Comparison of ENCODE assay signal across 8 cellular contexts in genomic region chr16:28749997-28750465, GRCh38. TPM values are rescaled to one million over a fixed set of nuclear protein-coding genes. Genes with fewer than 3 reads are reported as not detected.
DNase-seq lines count a peak whose midpoint lies in the region; ATAC-seq and TF ChIP-seq lines count a peak whose summit lies in the region.
"Not testable (repeated sequence)": the region's sequence is repeated elsewhere in the genome, so short reads cannot be mapped to it uniquely, and the experiment has no call there.

No MANE protein-coding gene starts in this region.

- not testable (repeated sequence) for DNase-seq in GM23338 (ENCODE audit: low spot score); smooth muscle cell (lab: John Stamatoyannopoulos, UW; ENCODE audit: unreplicated experiment)
- peak; percentile 3 for DNase-seq in activated CD4-positive, CD25-positive, alpha-beta regulatory T cell treated with anti-CD3 and anti-CD28 coated beads, Interleukin-2, amount 50 U/mL, for 16 hours (ENCODE audit: low read depth, low spot score)
- DNase-seq in activated naive CD4-positive, alpha-beta T cell treated with anti-CD3 and anti-CD28 coated beads, Interleukin-2, amount 50 U/mL, for 72 hours (ENCODE audit: low spot score in 2 of 2): peak in 1 of 2 donors; percentile 31
- DNase-seq in left ventricle myocardium superior (peak; percentile 60), upper lobe of right lung (peak; percentile 73)

- H2AFZ ChIP-seq in GM23338; smooth muscle cell (ENCODE audit: low read depth): not testable (repeated sequence)

- not testable (repeated sequence) for H3K9me2 ChIP-seq in GM23338 (ENCODE audit: insufficient read depth)

- WGBS in smooth muscle cell (ENCODE audit: low lambda C conversion rate): 26% methylated on average over 23 of the region's 33 CpGs

- not testable (repeated sequence) for H3K27me3 ChIP-seq in GM23338 (ENCODE audit: insufficient read depth); smooth muscle cell (ENCODE audit: low read depth); upper lobe of right lung

- H3K4me2 ChIP-seq in GM23338, smooth muscle cell: not testable (repeated sequence)

- H3K4me3 Mint-ChIP-seq in GM23338: not testable (repeated sequence)

- not testable (repeated sequence) for H4K20me1 ChIP-seq in GM23338 (replicated peaks; ENCODE audit: insufficient read depth); smooth muscle cell (ENCODE audit: low read depth)

- not testable (repeated sequence) for H3K36me3 Mint-ChIP-seq in GM23338 (ENCODE audit: low read depth); activated naive CD4-positive, alpha-beta T cell treated with anti-CD3 and anti-CD28 coated beads, Interleukin-2, amount 50 U/mL, for 72 hours

- not testable (repeated sequence) for H3K9ac ChIP-seq in smooth muscle cell (ENCODE audit: low read depth)

- TF ChIP-seq CTCF in GM23338 (conservative IDR thresholded peaks at IDR 0.05; ENCODE audit: low read depth in 2 of 2) (peak in 1 of 2 experiments; percentile 26; a peak in 2 of 4 replicates), smooth muscle cell (IDR thresholded peaks at IDR 0.05; ENCODE audit: borderline replicate concordance, insufficient read depth, poor library complexity, severe bottlenecking) (peak; percentile 22), upper lobe of right lung (IDR thresholded peaks at IDR 0.05) (peak; percentile 21)

- H3K79me2 ChIP-seq in GM23338 (replicated peaks; ENCODE audit: insufficient read depth); smooth muscle cell (ENCODE audit: low read depth): not testable (repeated sequence)

- H3K4me1 Mint-ChIP-seq in GM23338: not testable (repeated sequence)

- intact Hi-C loops in left ventricle myocardium superior (cut with micrococcal nuclease); upper lobe of right lung (cut with DNase I): not testable (repeated sequence)

- H3F3A ChIP-seq in GM23338 (replicated peaks; ENCODE audit: low read depth); smooth muscle cell (ENCODE audit: low read depth): not testable (repeated sequence)

- H3K9me3 ChIP-seq in smooth muscle cell (replicated peaks; ENCODE audit: low read depth); upper lobe of right lung: not testable (repeated sequence)

- not testable (repeated sequence) for H3K27ac Mint-ChIP-seq in GM23338; activated naive CD4-positive, alpha-beta T cell treated with anti-CD3 and anti-CD28 coated beads, Interleukin-2, amount 50 U/mL, for 72 hours

- peak; percentile 95 for ATAC-seq in GM18867 (IDR thresholded peaks at IDR 0.05; ENCODE audit: unreplicated experiment)
- ATAC-seq in GM23338: peak; percentile 94
- ATAC-seq in HG03432 (IDR thresholded peaks at IDR 0.05; ENCODE audit: unreplicated experiment): peak; percentile 94
- ATAC-seq in activated naive CD4-positive, alpha-beta T cell treated with anti-CD3 and anti-CD28 coated beads, Interleukin-2, amount 50 U/mL, for 72 hours: peak; percentile 98
- ATAC-seq in left ventricle myocardium superior: peak; percentile 99
- ATAC-seq in upper lobe of right lung: peak; percentile 100

- not testable (repeated sequence) for H3K27me3 Mint-ChIP-seq in GM23338 (ENCODE audit: insufficient read depth, low read depth, poor library complexity)

- H3K36me3 ChIP-seq in GM23338 (ENCODE audit: insufficient read depth); smooth muscle cell (ENCODE audit: low read depth); upper lobe of right lung: not testable (repeated sequence)

- not testable (repeated sequence) for H3K9me3 Mint-ChIP-seq in GM23338; activated naive CD4-positive, alpha-beta T cell treated with anti-CD3 and anti-CD28 coated beads, Interleukin-2, amount 50 U/mL, for 72 hours

- not testable (repeated sequence) for H3K4me3 ChIP-seq in GM23338, smooth muscle cell
- H3K4me3 ChIP-seq in upper lobe of right lung: peak overlapping the region; percentile 28

- not testable (repeated sequence) for H3K4me1 ChIP-seq in GM23338 (ENCODE audit: insufficient read depth); smooth muscle cell (ENCODE audit: low read depth); upper lobe of right lung

- H3K27ac ChIP-seq in GM23338 (ENCODE audit: low read depth); smooth muscle cell (ENCODE audit: low read depth); upper lobe of right lung: not testable (repeated sequence)

RNA-seq across cellular contexts. Expression of gene NPIPB9, which starts 1.6 kb away (rescaled TPM):
- 6.2 and 9.9 TPM in 2 replicates for total RNA-seq in GM23338 (2014; rRNA removed; shearing (Covaris generic))
- 0.71 and 2.1 TPM in 2 replicates for polyA plus RNA-seq in GM23338 (2016; fragmentation: Nextera tagmentation; extraction: Ambion mirVana)
- 1 to 10 TPM; 4.6 to 5.6 TPM for total RNA-seq in activated naive CD4-positive, alpha-beta T cell treated with anti-CD3 and anti-CD28 coated beads, Interleukin-2, amount 50 U/mL, for 72 hours
- total RNA-seq in left ventricle myocardium superior: 0.30 TPM
- total RNA-seq in smooth muscle cell: 2.6 and 3.7 TPM in 2 replicates
- polyA plus RNA-seq in smooth muscle cell: 0.32 and 0.91 TPM in 2 replicates
- total RNA-seq in upper lobe of right lung: 3.5 TPM

RNA-seq across cellular contexts. Expression of gene EIF3C, which starts 38.8 kb away (rescaled TPM):
- 334 and 368 TPM in 2 replicates for total RNA-seq in GM23338 (2014; rRNA removed; shearing (Covaris generic))
- 1,247 and 1,475 TPM in 2 replicates for polyA plus RNA-seq in GM23338 (2016; fragmentation: Nextera tagmentation; extraction: Ambion mirVana)
- total RNA-seq in activated naive CD4-positive, alpha-beta T cell treated with anti-CD3 and anti-CD28 coated beads, Interleukin-2, amount 50 U/mL, for 72 hours: 100 to 1,000 TPM; 467 to 604 TPM
- total RNA-seq in left ventricle myocardium superior: 433 TPM
- 53.7 and 54.7 TPM in 2 replicates for total RNA-seq in smooth muscle cell
- polyA plus RNA-seq in smooth muscle cell: 277 and 320 TPM in 2 replicates
- 507 TPM for total RNA-seq in upper lobe of right lung
